Comparison of ENCODE assay signal across 19 cellular contexts in genomic region chr12:32136404-32136803, GRCh38. TPM values are rescaled to one million over a fixed set of nuclear protein-coding genes. Genes with fewer than 3 reads are reported as not detected.
DNase-seq lines count a peak whose midpoint lies in the region; ATAC-seq and TF ChIP-seq lines count a peak whose summit lies in the region.
"Had no signal": no experiment of that assay in that cellular context is flagged by ENCODE, and none has a peak within 500 bp of the region (broad histone marks: within the 10 kb centered on the region; RNA-seq: fewer than 3 reads in every experiment).

No MANE protein-coding gene starts in this region.

- H4K20me1 ChIP-seq in H9 (ENCODE audit: control insufficient read depth, insufficient read depth, insufficient read length): no peaks in the 10 kb centered on the region

- H2BK12ac ChIP-seq in H9 (ENCODE audit: insufficient read length, low read depth, low read length): no peak overlapping the region

- no peak for DNase-seq in H9
- no peak for DNase-seq in T-helper 17 cell
- no peak for DNase-seq in glutamatergic neuron
- DNase-seq in type B pancreatic cell (ENCODE audit: extremely low spot score, unreplicated experiment): no peak
- DNase-seq in right cardiac atrium: no peak
- DNase-seq in cerebellum (ENCODE audit: low spot score): no peak
- DNase-seq: BE2C; CD4-positive, alpha-beta memory T cell; KG1; NCI-H1048; NCI-H1694 treated with DMSO at 0.1 percent for 48 hours; NCI-H2107; NCI-H226; NCI-H524 treated with DMSO at 0.1 percent for 48 hours; Peyer's patch had no signal

- no peak overlapping the region for H3K4me3 ChIP-seq in right cardiac atrium (ENCODE audit: low read length)
- H3K4me3 ChIP-seq: Peyer's patch had no signal

- H3K9ac ChIP-seq in H9 (ENCODE audit: extremely low read depth, insufficient read length, low read length): no peak overlapping the region

- H3K4me1 ChIP-seq in H9 (ENCODE audit: insufficient read depth, low read length) (peaks cover 3% of the 10 kb centered on the region; the same call in 1 of the 2 replicates), right cardiac atrium (ENCODE audit: control insufficient read depth, insufficient read depth, low read length) (peaks cover 3% of the 10 kb centered on the region)

- H4K91ac ChIP-seq in H9 (ENCODE audit: insufficient read length, low read depth, low read length): no peak overlapping the region

- no peak overlapping the region for H3T11ph ChIP-seq in H9 (ENCODE audit: low read length)

- no peak for TF ChIP-seq CTCF in H9 (conservative IDR thresholded peaks at IDR 0.05)
- no peak for TF ChIP-seq CTCF in glutamatergic neuron (IDR thresholded peaks at IDR 0.05; ENCODE audit: partially characterized antibody, unreplicated experiment)
- no peak for TF ChIP-seq CTCF in type B pancreatic cell (conservative IDR thresholded peaks at IDR 0.05)

- H3K9me3 ChIP-seq in H9 (ENCODE audit: control insufficient read depth, low read depth, low read length) (no peaks in the 10 kb centered on the region), T-helper 17 cell (ENCODE audit: control insufficient read depth, low read length, poor library complexity, severe bottlenecking) (no peaks in the 10 kb centered on the region), right cardiac atrium (ENCODE audit: control insufficient read depth, low read length) (no peaks in the 10 kb centered on the region)
- H3K9me3 ChIP-seq: BE2C, Peyer's patch had no signal

- no peak overlapping the region for H2BK20ac ChIP-seq in H9 (ENCODE audit: low read depth, low read length, poor library complexity, severe bottlenecking)

- H2BK15ac ChIP-seq in H9 (ENCODE audit: low read depth, low read length): no peak overlapping the region

- H4K8ac ChIP-seq in H9 (replicated peaks; ENCODE audit: insufficient read length, low read depth, low read length): no peak overlapping the region

- no peak overlapping the region for H2BK120ac ChIP-seq in H9 (ENCODE audit: low read depth, low read length, poor library complexity, severe bottlenecking)

- no peak overlapping the region for H3K4ac ChIP-seq in H9 (ENCODE audit: low read depth, low read length)

- H3K23ac ChIP-seq in H9 (ENCODE audit: insufficient read length, low read depth, low read length): no peak overlapping the region

- H3K79me2 ChIP-seq in H9 (ENCODE audit: insufficient read depth, low read length): no peaks in the 10 kb centered on the region; the same call in 1 of the 2 replicates

- H3K4me3 Mint-ChIP-seq in H9 (no peak overlapping the region), T-helper 17 cell (no peak overlapping the region), glutamatergic neuron (ENCODE audit: unreplicated experiment) (peak overlapping the region; percentile 27), type B pancreatic cell (no peak overlapping the region)

- H3K23me2 ChIP-seq in H9 (ENCODE audit: insufficient read length, low read depth, low read length, poor library complexity, severe bottlenecking): no peaks in the 10 kb centered on the region

- no peak overlapping the region for H3K18ac ChIP-seq in H9 (ENCODE audit: insufficient read length, low read depth, low read length)

- peaks cover 4% of the 10 kb centered on the region for H3K79me1 ChIP-seq in H9 (ENCODE audit: insufficient read depth, low read depth, low read length, poor library complexity, severe bottlenecking)

- no peak overlapping the region for H3K56ac ChIP-seq in H9 (ENCODE audit: insufficient read length, low read depth, low read length)

- H3K9me3 Mint-ChIP-seq in H9 (no peaks in the 10 kb centered on the region), glutamatergic neuron (ENCODE audit: unreplicated experiment) (peaks cover 21% of the 10 kb centered on the region), type B pancreatic cell (no peaks in the 10 kb centered on the region)
- H3K9me3 Mint-ChIP-seq: CD4-positive, alpha-beta memory T cell had no signal

- H3K27me3 ChIP-seq in H9 (ENCODE audit: insufficient read depth, low read length) (no peaks in the 10 kb centered on the region), right cardiac atrium (ENCODE audit: control insufficient read depth, insufficient read depth) (no peaks in the 10 kb centered on the region)
- H3K27me3 ChIP-seq: BE2C, Peyer's patch had no signal

- no CpG with 5 or more reads among the region's 4 CpGs for WGBS in H9 (ENCODE audit: extremely low coverage, insufficient read length, low lambda C conversion rate)
- WGBS in right cardiac atrium: 87% methylated on average over 4 of the region's 4 CpGs

- H3K27ac Mint-ChIP-seq in H9 (peak overlapping the region in 2 of 3 experiments; percentile 8 to 45; a peak in 4 of 7 replicates), T-helper 17 cell (peak overlapping the region; percentile 81), glutamatergic neuron (ENCODE audit: unreplicated experiment) (peak overlapping the region; percentile 54), type B pancreatic cell (peak overlapping the region; percentile 17)

- H3K27ac ChIP-seq in H9 (ENCODE audit: insufficient read length, low read depth, low read length) (no peak overlapping the region), right cardiac atrium (ENCODE audit: low read length) (no peak overlapping the region)
- H3K27ac ChIP-seq: HL-60, Peyer's patch had no signal

- no peak overlapping the region for H2AK5ac ChIP-seq in H9 (ENCODE audit: insufficient read length, low read length)

- no peaks in the 10 kb centered on the region for H3K27me3 Mint-ChIP-seq in H9 (ENCODE audit: low read depth)
- no peaks in the 10 kb centered on the region for H3K27me3 Mint-ChIP-seq in T-helper 17 cell
- H3K27me3 Mint-ChIP-seq in glutamatergic neuron (ENCODE audit: unreplicated experiment): peaks cover 10% of the 10 kb centered on the region
- H3K27me3 Mint-ChIP-seq in type B pancreatic cell: no peaks in the 10 kb centered on the region
- H3K27me3 Mint-ChIP-seq: CD4-positive, alpha-beta memory T cell had no signal

- no peak overlapping the region for H2AFZ ChIP-seq in H9 (ENCODE audit: low read length)

- no peak overlapping the region for H4K5ac ChIP-seq in H9 (ENCODE audit: insufficient read length, low read depth, low read length)

- no peak overlapping the region for H2BK5ac ChIP-seq in H9 (ENCODE audit: insufficient read length, low read length)

- intact Hi-C loops in right cardiac atrium (cut with DNase I): no loop called here

- H3K36me3 Mint-ChIP-seq in H9 (ENCODE audit: insufficient read depth in 1 of 3, low read depth in 3 of 3) (peaks cover 0 to 12% (median 11%) of the 10 kb centered on the region in 3 experiments; a peak in 4 of 7 replicates), T-helper 17 cell (ENCODE audit: low read depth) (peaks cover 2% of the 10 kb centered on the region), glutamatergic neuron (ENCODE audit: unreplicated experiment) (no peaks in the 10 kb centered on the region), type B pancreatic cell (peaks cover 12% of the 10 kb centered on the region)
- H3K36me3 Mint-ChIP-seq: CD4-positive, alpha-beta memory T cell had no signal

- ATAC-seq in T-helper 17 cell (no peak), GM19023 (IDR thresholded peaks at IDR 0.05; ENCODE audit: unreplicated experiment) (no peak), right cardiac atrium (no peak)
- ATAC-seq: HCT116, Right ventricle myocardium inferior had no signal

- H3K4me1 Mint-ChIP-seq in H9: peaks cover 56% of the 10 kb centered on the region in 2 experiments
- peaks cover 15% of the 10 kb centered on the region for H3K4me1 Mint-ChIP-seq in T-helper 17 cell
- peaks cover 52% of the 10 kb centered on the region for H3K4me1 Mint-ChIP-seq in glutamatergic neuron (ENCODE audit: low read depth, unreplicated experiment)
- peaks cover 3% of the 10 kb centered on the region for H3K4me1 Mint-ChIP-seq in type B pancreatic cell (ENCODE audit: unreplicated experiment)

- H3K4me2 ChIP-seq in H9 (ENCODE audit: insufficient read depth, insufficient read length, low read length): no peak overlapping the region

- no peak overlapping the region for H3K14ac ChIP-seq in H9 (ENCODE audit: insufficient read depth, low read length)

RNA-seq across cellular contexts. Expression of gene BICD1, which starts 29.8 kb away (rescaled TPM):
- 128 and 134 TPM in 2 replicates for total RNA-seq in H9 (2021)
- total RNA-seq in T-helper 17 cell: 10 to 100 TPM; 10.5 to 15.8 TPM
- total RNA-seq in glutamatergic neuron (ENCODE audit: unreplicated experiment): 561 TPM
- total RNA-seq in type B pancreatic cell (ENCODE audit: low replicate concordance): 37.7 and 74.3 TPM in 2 replicates
- 10 to 100 TPM in 1 of 4 donors, 1 to 10 TPM in 3; 6.9 to 12.8 (median 9.4) TPM for total RNA-seq in right cardiac atrium
- polyA plus RNA-seq in right cardiac atrium: 3.1 TPM
- 124 TPM for total RNA-seq in cerebellum

Comparison
In these comparisons a context has a peak if more than half of its experiments do, and no peak if none do; other contexts are left out.
1. H3K27ac Mint-ChIP-seq: peak in every context shown above with its lines; median percentile 81 in T-helper 17 cell; 54 in glutamatergic neuron; 26 in H9; 17 in type B pancreatic cell.